Comparison of ENCODE assay signal across 23 cellular contexts in genomic region chr6:156434049-156434794, GRCh38.
"Had no signal": no experiment of that assay in that cellular context is flagged by ENCODE, and none has a peak within 500 bp of the region (broad histone marks: within the 10 kb centered on the region; RNA-seq: fewer than 3 reads in every experiment).

No MANE protein-coding gene starts in this region.

- DNase-seq: effector memory CD4-positive, alpha-beta T cell; foreskin keratinocyte; heart left ventricle; kidney; left lung; mesenchymal stem cell; naive thymus-derived CD8-positive, alpha-beta T cell; nephron progenitor cell; nucleus accumbens; spleen; stimulated activated CD4-positive, alpha-beta T cell treated with anti-CD3 and anti-CD28 coated beads, Interleukin-4, amount 100 ng/mL, for 4 hours; stimulated activated naive B cell treated with anti-CD40 and anti-IgM and Interleukin-4, amounts not matched to agents 10 μg/mL and 1 μg/mL and 100 μg/mL, for 72 hours had no signal

- ATAC-seq: foreskin keratinocyte; gastroesophageal sphincter; heart left ventricle; left lung; naive thymus-derived CD8-positive, alpha-beta T cell; sciatic nerve; stimulated activated naive B cell treated with anti-CD40 and anti-IgM and Interleukin-4, amounts not matched to agents 10 μg/mL and 1 μg/mL and 100 μg/mL, for 72 hours had no signal

- H3K4me3 ChIP-seq: esophagus muscularis mucosa, gastroesophageal sphincter, heart left ventricle, hepatocyte, left lung, prostate gland, right atrium auricular region, spleen, thoracic aorta, tibial nerve had no signal

- H3K9me3 Mint-ChIP-seq: dendritic cell treated with granulocyte-macrophage colony-stimulating factor and Interleukin-4, amounts not matched to agents 40 ng/mL and 50 ng/mL, for 4 days; stimulated activated naive CD8-positive, alpha-beta T cell treated with anti-CD3 and anti-CD28 coated beads, Interleukin-15, Interleukin-2, amounts not matched to agents 100 ng/mL and 50 ng/mL, for 24 hours had no signal

- H3K27me3 Mint-ChIP-seq: dendritic cell treated with granulocyte-macrophage colony-stimulating factor and Interleukin-4, amounts not matched to agents 40 ng/mL and 50 ng/mL, for 4 days; stimulated activated naive B cell treated with anti-CD40 and anti-IgM and Interleukin-4, amounts not matched to agents 10 μg/mL and 1 μg/mL and 100 μg/mL, for 72 hours had no signal

- H3K27ac ChIP-seq: esophagus muscularis mucosa, foreskin keratinocyte, gastroesophageal sphincter, heart left ventricle, hepatocyte, left lung, prostate gland, right atrium auricular region, spleen, thoracic aorta, tibial nerve had no signal

- H3K27ac Mint-ChIP-seq: dendritic cell treated with granulocyte-macrophage colony-stimulating factor and Interleukin-4, amounts not matched to agents 40 ng/mL and 50 ng/mL, for 4 days; mesothelial cell of epicardium; naive thymus-derived CD8-positive, alpha-beta T cell; nephron progenitor cell; stimulated activated naive B cell treated with anti-CD40 and anti-IgM and Interleukin-4, amounts not matched to agents 10 μg/mL and 1 μg/mL and 100 μg/mL, for 72 hours; stimulated activated naive CD8-positive, alpha-beta T cell treated with anti-CD3 and anti-CD28 coated beads, Interleukin-15, Interleukin-2, amounts not matched to agents 100 ng/mL and 50 ng/mL, for 24 hours had no signal

- H3K4me3 Mint-ChIP-seq: dendritic cell treated with granulocyte-macrophage colony-stimulating factor and Interleukin-4, amounts not matched to agents 40 ng/mL and 50 ng/mL, for 4 days; mesothelial cell of epicardium; naive thymus-derived CD8-positive, alpha-beta T cell; nephron progenitor cell; stimulated activated naive B cell treated with anti-CD40 and anti-IgM and Interleukin-4, amounts not matched to agents 10 μg/mL and 1 μg/mL and 100 μg/mL, for 72 hours; stimulated activated naive CD8-positive, alpha-beta T cell treated with anti-CD3 and anti-CD28 coated beads, Interleukin-15, Interleukin-2, amounts not matched to agents 100 ng/mL and 50 ng/mL, for 24 hours had no signal

- H3K4me1 ChIP-seq: esophagus muscularis mucosa, foreskin keratinocyte, gastroesophageal sphincter, heart left ventricle, right atrium auricular region, spleen, tibial nerve had no signal

- H3K27me3 ChIP-seq: esophagus muscularis mucosa, foreskin keratinocyte, gastroesophageal sphincter, heart left ventricle, hepatocyte, left lung, right atrium auricular region, spleen, tibial nerve had no signal

- H3K9me3 ChIP-seq: esophagus muscularis mucosa, prostate gland, right atrium auricular region, thoracic aorta, tibial nerve had no signal

- H3K4me1 Mint-ChIP-seq: stimulated activated naive B cell treated with anti-CD40 and anti-IgM and Interleukin-4, amounts not matched to agents 10 μg/mL and 1 μg/mL and 100 μg/mL, for 72 hours had no signal

- H3K36me3 Mint-ChIP-seq: mesothelial cell of epicardium; stimulated activated naive B cell treated with anti-CD40 and anti-IgM and Interleukin-4, amounts not matched to agents 10 μg/mL and 1 μg/mL and 100 μg/mL, for 72 hours had no signal

- H3K36me3 ChIP-seq: esophagus muscularis mucosa, gastroesophageal sphincter, heart left ventricle, left lung, prostate gland, right atrium auricular region, spleen, thoracic aorta, tibial nerve had no signal
